In the genomic region with DNA sequence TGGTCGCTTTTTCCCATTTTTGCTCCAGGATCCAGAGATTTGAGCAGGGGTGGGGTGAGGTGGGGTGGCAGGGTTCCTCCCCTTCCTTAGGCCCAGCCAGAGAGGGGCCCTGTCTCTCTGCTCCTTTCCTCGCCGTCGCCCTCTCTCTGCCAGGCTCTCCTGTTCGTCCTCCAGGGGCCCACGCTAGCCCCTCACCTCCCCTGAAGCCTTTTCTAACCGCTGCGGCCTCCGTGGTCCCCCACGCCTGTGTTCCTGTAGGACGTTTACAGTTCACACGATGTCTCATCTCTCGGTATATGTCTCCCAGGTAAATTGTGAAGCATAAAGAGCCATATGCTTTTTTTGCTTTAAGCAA, we compare ENCODE assay signal across 8 cellular contexts. TPM values are rescaled to one million over a fixed set of nuclear protein-coding genes. Genes with fewer than 3 reads are reported as not detected.
A peak's percentile ranks its signal among the peaks of the same experiment; 100 is the strongest.
DNase-seq lines count a peak whose midpoint lies in the region; ATAC-seq, FAIRE-seq and TF ChIP-seq lines count a peak whose summit lies in the region.

No MANE protein-coding gene starts in this region.

- peaks cover 8 to 15% (median 11%) of the 10 kb centered on the region in 4 donors for H3K4me1 Mint-ChIP-seq in naive thymus-derived CD8-positive, alpha-beta T cell

- DNase-seq in AG04449 (ENCODE audit: low read depth, low spot score), result no peak
- no peak for DNase-seq in H7
- no peak for DNase-seq in bronchial epithelial cell (ENCODE audit: low read depth)
- DNase-seq in naive thymus-derived CD8-positive, alpha-beta T cell, result no peak
- no peak for DNase-seq in RKO (ENCODE audit: low spot score)
- no peak for DNase-seq in T-helper 9 cell
- no peak for DNase-seq in foreskin melanocyte
- DNase-seq in retina, result no peak

- CTCF ChIA-PET in AG04449 (lab: Yijun Ruan, JAX), result interaction anchor here (1.7 kb wide), 1 partner anchor 8 kb away, joined by 4 read pairs; no protein-coding TSS in a partner anchor

- H3K27ac Mint-ChIP-seq in naive thymus-derived CD8-positive, alpha-beta T cell, result peak overlapping the region in 4 of 10 donors; percentile 29 to 68 (median 62)

- H3K27me3 ChIP-seq in H7 (ENCODE audit: control insufficient read depth, insufficient read depth, low read length), result no peaks in the 10 kb centered on the region
- H3K27me3 ChIP-seq in bronchial epithelial cell (ENCODE audit: control insufficient read depth, insufficient read depth, low read length), result no peaks in the 10 kb centered on the region

- H3K27me3 Mint-ChIP-seq in naive thymus-derived CD8-positive, alpha-beta T cell, result peaks cover 27 to 69% (median 45%) of the 10 kb centered on the region in 5 donors

- H3K9me3 Mint-ChIP-seq in naive thymus-derived CD8-positive, alpha-beta T cell, result peaks cover 0 to 2% (median 0%) of the 10 kb centered on the region in 9 donors

- H3K4me3 ChIP-seq in AG04449 (ENCODE audit: low read depth, low read length), result peak overlapping the region; percentile 26
- H3K4me3 ChIP-seq in H7 (ENCODE audit: insufficient read depth, low read depth, low read length), result peak overlapping the region; percentile 40
- H3K4me3 ChIP-seq in bronchial epithelial cell (ENCODE audit: low read depth, low read length), result peak overlapping the region; percentile 36

- no peaks in the 10 kb centered on the region for H3K36me3 Mint-ChIP-seq in naive thymus-derived CD8-positive, alpha-beta T cell

- POLR2A ChIA-PET in AG04449 (lab: Yijun Ruan, JAX), result interaction anchor here (1.1 kb wide), 1 partner anchor 14 kb away, joined by 3 read pairs; no protein-coding TSS in a partner anchor
- POLR2A ChIA-PET in naive thymus-derived CD8-positive, alpha-beta T cell (lab: Charles Lee), result no interaction called here

- FAIRE-seq in bronchial epithelial cell (lab: Jason Lieb, UNC), result no peak

- no peak for TF ChIP-seq CTCF in AG04449 (IDR thresholded peaks at IDR 0.05; ENCODE audit: insufficient read depth, low read length, missing control alignments)
- TF ChIP-seq CTCF in bronchial epithelial cell (IDR thresholded peaks at IDR 0.05; ENCODE audit: insufficient read depth, low read length, severe bottlenecking), result no peak

- H3K36me3 ChIP-seq in H7 (replicated peaks; ENCODE audit: control insufficient read depth, insufficient read depth, low read length) (no peaks in the 10 kb centered on the region), bronchial epithelial cell (ENCODE audit: control insufficient read depth, insufficient read depth, low read length) (no peaks in the 10 kb centered on the region)

- peak overlapping the region; percentile 54 to 89 (median 82) for H3K4me3 Mint-ChIP-seq in naive thymus-derived CD8-positive, alpha-beta T cell

- ATAC-seq in naive thymus-derived CD8-positive, alpha-beta T cell, result peak in 1 of 2 donors; percentile 37

RNA-seq across cellular contexts. Expression of gene ZNF366, which starts 49.9 kb away (rescaled TPM):
- total RNA-seq in H7 (2014; rRNA removed; shearing (Covaris generic)), result not detected in 2 replicates
- not detected in 2 replicates for total RNA-seq in bronchial epithelial cell
- not detected for total RNA-seq in naive thymus-derived CD8-positive, alpha-beta T cell
- not detected for polyA plus RNA-seq in naive thymus-derived CD8-positive, alpha-beta T cell
